15 cellular contexts compared by ENCODE assay signal in genomic region chr1:98467584-98467983, GRCh38.
DNase-seq lines count a peak whose midpoint lies in the region; ATAC-seq and TF ChIP-seq lines count a peak whose summit lies in the region.
"Had no signal": no experiment of that assay in that cellular context is flagged by ENCODE, and none has a peak within 500 bp of the region (broad histone marks: within the 10 kb centered on the region; RNA-seq: fewer than 3 reads in every experiment).

No MANE protein-coding gene starts in this region.

- H2AFZ ChIP-seq in Loucy (ENCODE audit: low read length), result peak overlapping the region; percentile 50

- H3K9me3 ChIP-seq in A673 (ENCODE audit: low read depth, low read length, poor library complexity, severe bottlenecking) (no peaks in the 10 kb centered on the region), Loucy (ENCODE audit: insufficient read depth, low read depth, low read length) (no peaks in the 10 kb centered on the region), sigmoid colon (no peaks in the 10 kb centered on the region)
- H3K9me3 ChIP-seq: left ventricle myocardium inferior had no signal

- peak overlapping the region; percentile 38 for H3K4me3 Mint-ChIP-seq in mesothelial cell of epicardium
- H3K4me3 Mint-ChIP-seq: activated B cell treated with CpG ODN at 0.5 μM for 24 hours; activated CD4-positive, alpha-beta memory T cell treated with anti-CD3 and anti-CD28 coated beads, Interleukin-2, amount 10 ng/mL, durations not matched to agents 7 days and 5 days; IgD-negative memory B cell had no signal

- H3K9me3 Mint-ChIP-seq in mesothelial cell of epicardium, result no peaks in the 10 kb centered on the region
- H3K9me3 Mint-ChIP-seq: activated B cell treated with CpG ODN at 0.5 μM for 24 hours; activated CD4-positive, alpha-beta memory T cell treated with anti-CD3 and anti-CD28 coated beads, Interleukin-2, amount 10 ng/mL, durations not matched to agents 7 days and 5 days had no signal

- H3K79me2 ChIP-seq in Loucy (ENCODE audit: insufficient read depth, low read length), result no peaks in the 10 kb centered on the region

- no peak for ATAC-seq in GM18873 (IDR thresholded peaks at IDR 0.05; ENCODE audit: low FRiP score, unreplicated experiment)
- ATAC-seq in foreskin keratinocyte, result no peak
- ATAC-seq in HG02623 (IDR thresholded peaks at IDR 0.05; ENCODE audit: unreplicated experiment), result no peak

- H3K4me3 ChIP-seq in A673 (ENCODE audit: low read depth, low read length, poor library complexity, severe bottlenecking) (no peak overlapping the region), Loucy (ENCODE audit: low read length, poor library complexity, severe bottlenecking) (no peak overlapping the region), astrocyte of the spinal cord (ENCODE audit: low read depth, low read length) (no peak overlapping the region), sigmoid colon (no peak overlapping the region)
- H3K4me3 ChIP-seq: left ventricle myocardium inferior had no signal

- no peak overlapping the region for H3K4me2 ChIP-seq in Loucy (ENCODE audit: low read depth, low read length, poor library complexity, severe bottlenecking)

- H3K4me1 ChIP-seq in A673 (ENCODE audit: insufficient read depth, low read length, poor library complexity, severe bottlenecking) (peaks cover 15% of the 10 kb centered on the region), Loucy (ENCODE audit: insufficient read depth, low read length, poor library complexity, severe bottlenecking) (peaks cover 15% of the 10 kb centered on the region), foreskin keratinocyte (peaks cover 4% of the 10 kb centered on the region), sigmoid colon (no peaks in the 10 kb centered on the region)
- H3K4me1 ChIP-seq: left ventricle myocardium inferior had no signal

- 52% methylated on average over 4 of the region's 4 CpGs for WGBS in sigmoid colon, 2 donors

- H3K36me3 ChIP-seq in A673 (ENCODE audit: insufficient read depth, low read length, poor library complexity, severe bottlenecking), result no peaks in the 10 kb centered on the region
- no peaks in the 10 kb centered on the region for H3K36me3 ChIP-seq in Loucy (ENCODE audit: insufficient read depth, low read length)
- no peaks in the 10 kb centered on the region for H3K36me3 ChIP-seq in sigmoid colon
- H3K36me3 ChIP-seq: left ventricle myocardium inferior had no signal

- H3K27me3 Mint-ChIP-seq in mesothelial cell of epicardium (ENCODE audit: low read depth), result no peaks in the 10 kb centered on the region
- H3K27me3 Mint-ChIP-seq: activated B cell treated with CpG ODN at 0.5 μM for 24 hours, IgD-negative memory B cell had no signal

- H3K4me1 Mint-ChIP-seq in mesothelial cell of epicardium, result peaks cover 28% of the 10 kb centered on the region
- H3K4me1 Mint-ChIP-seq: activated B cell treated with CpG ODN at 0.5 μM for 24 hours; activated CD4-positive, alpha-beta memory T cell treated with anti-CD3 and anti-CD28 coated beads, Interleukin-2, amount 10 ng/mL, durations not matched to agents 7 days and 5 days; IgD-negative memory B cell had no signal

- POLR2A ChIA-PET in A673 (lab: Charles Lee; ENCODE audit: low non-redundant PET), result no interaction called here

- H3K27me3 ChIP-seq in A673 (replicated peaks; ENCODE audit: insufficient read depth, low read depth, low read length, poor library complexity), result no peaks in the 10 kb centered on the region
- H3K27me3 ChIP-seq in Loucy (ENCODE audit: insufficient read depth, low read length, poor library complexity, severe bottlenecking), result no peaks in the 10 kb centered on the region
- H3K27me3 ChIP-seq in foreskin keratinocyte, result no peaks in the 10 kb centered on the region
- no peaks in the 10 kb centered on the region for H3K27me3 ChIP-seq in sigmoid colon

- no peaks in the 10 kb centered on the region for H3K36me3 Mint-ChIP-seq in mesothelial cell of epicardium
- H3K36me3 Mint-ChIP-seq: IgD-negative memory B cell had no signal

- H3K9ac ChIP-seq in Loucy (ENCODE audit: low read depth, low read length, poor library complexity, severe bottlenecking), result no peak overlapping the region

- H3K27ac Mint-ChIP-seq in mesothelial cell of epicardium, result no peak overlapping the region
- H3K27ac Mint-ChIP-seq: activated B cell treated with CpG ODN at 0.5 μM for 24 hours; activated CD4-positive, alpha-beta memory T cell treated with anti-CD3 and anti-CD28 coated beads, Interleukin-2, amount 10 ng/mL, durations not matched to agents 7 days and 5 days; IgD-negative memory B cell had no signal

- DNase-seq in A673 (ENCODE audit: low spot score) (peak; percentile 11), astrocyte of the spinal cord (ENCODE audit: low read depth, low spot score) (peak; percentile 42), mesothelial cell of epicardium (ENCODE audit: low spot score in 2 of 2, unreplicated experiment in 2 of 2) (no peak), foreskin keratinocyte (no peak), sigmoid colon (no peak)
- DNase-seq: activated B cell treated with CpG ODN at 0.5 μM for 24 hours; activated CD4-positive, alpha-beta memory T cell treated with anti-CD3 and anti-CD28 coated beads, Interleukin-2, amount 10 ng/mL, durations not matched to agents 7 days and 5 days; activated naive CD4-positive, alpha-beta T cell; effector CD8-positive, alpha-beta T cell; left ventricle myocardium inferior had no signal

- no peak for TF ChIP-seq EP300 in sigmoid colon (IDR thresholded peaks at IDR 0.05)

- H3F3A ChIP-seq in Loucy (ENCODE audit: low read depth), result no peaks in the 10 kb centered on the region

- TF ChIP-seq CTCF in A673 (conservative IDR thresholded peaks at IDR 0.05; ENCODE audit: low read depth, low read length), result no peak
- no peak for TF ChIP-seq CTCF in Loucy (conservative IDR thresholded peaks at IDR 0.05; ENCODE audit: low read length)
- no peak for TF ChIP-seq CTCF in astrocyte of the spinal cord (IDR thresholded peaks at IDR 0.05; ENCODE audit: low read depth, low read length)
- no peak for TF ChIP-seq CTCF in mesothelial cell of epicardium (IDR thresholded peaks at IDR 0.05; ENCODE audit: unreplicated experiment)
- TF ChIP-seq CTCF in foreskin keratinocyte (conservative IDR thresholded peaks at IDR 0.05), result no peak
- TF ChIP-seq CTCF in sigmoid colon (IDR thresholded peaks at IDR 0.05), result no peak

- BruUV-seq in A673 (replicated peaks; lab: Mats Ljungman, UMichigan), result no TSS peak

- H4K20me1 ChIP-seq in Loucy (ENCODE audit: insufficient read depth, low read length, poor library complexity, severe bottlenecking), result no peaks in the 10 kb centered on the region

- H3K27ac ChIP-seq in A673 (ENCODE audit: low read depth, low read length, poor library complexity, severe bottlenecking), result peak overlapping the region; percentile 25
- no peak overlapping the region for H3K27ac ChIP-seq in foreskin keratinocyte
- no peak overlapping the region for H3K27ac ChIP-seq in sigmoid colon
- H3K27ac ChIP-seq: C4-2B, left ventricle myocardium inferior had no signal

- intact Hi-C loops in A673 (cut with micrococcal nuclease; ENCODE audit: unreplicated experiment), result loop anchor here (5.0 kb wide), 2 partner anchors 415 to 465 kb away; no protein-coding TSS in a partner anchor
- intact Hi-C loops in sigmoid colon (cut with DNase I), result no loop called here

- H3K9me2 ChIP-seq in Loucy (replicated peaks; ENCODE audit: low read depth, low read length), result no peaks in the 10 kb centered on the region

- in situ Hi-C loops in astrocyte of the spinal cord (cut with HindIII; ENCODE audit: low sequenced_read_pairs), result no loop called here

- CTCF ChIA-PET in A673 (lab: Charles Lee), result no interaction called here

- TF ChIP-seq POLR2A in sigmoid colon (IDR thresholded peaks at IDR 0.05), result no peak

Comparison
In these comparisons a context has a peak if more than half of its experiments do, and no peak if none do; other contexts are left out.
1. DNase-seq: peak in A673 (single experiment) and astrocyte of the spinal cord (single experiment); none in mesothelial cell of epicardium (0 of 2), foreskin keratinocyte (0 of 2) and sigmoid colon (single experiment).